Comparison of ENCODE assay signal across 17 cellular contexts in genomic region chr7:139694389-139694676, GRCh38.
DNase-seq lines count a peak whose midpoint lies in the region; ATAC-seq and TF ChIP-seq lines count a peak whose summit lies in the region.
"Had no signal": no experiment of that assay in that cellular context is flagged by ENCODE, and none has a peak within 500 bp of the region (broad histone marks: within the 10 kb centered on the region; RNA-seq: fewer than 3 reads in every experiment).

No MANE protein-coding gene starts in this region.

- no peak overlapping the region for H3K4me3 Mint-ChIP-seq in activated naive CD8-positive, alpha-beta T cell
- no peak overlapping the region for H3K4me3 Mint-ChIP-seq in activated naive CD8-positive, alpha-beta T cell treated with anti-CD3 and anti-CD28 coated beads, Interleukin-2, amount 50 U/mL, for 24 hours
- H3K4me3 Mint-ChIP-seq in T-helper 17 cell (no peak overlapping the region), mesothelial cell of epicardium (no peak overlapping the region)
- H3K4me3 Mint-ChIP-seq: CD8-positive, alpha-beta memory T cell had no signal

- H3K27ac Mint-ChIP-seq in activated naive CD8-positive, alpha-beta T cell, result peak overlapping the region; percentile 11
- H3K27ac Mint-ChIP-seq in activated naive CD8-positive, alpha-beta T cell treated with anti-CD3 and anti-CD28 coated beads, Interleukin-2, amount 50 U/mL, for 24 hours, result no peak overlapping the region
- peak overlapping the region; percentile 47 for H3K27ac Mint-ChIP-seq in T-helper 17 cell
- peak overlapping the region; percentile 3 for H3K27ac Mint-ChIP-seq in mesothelial cell of epicardium

- H3K9me3 Mint-ChIP-seq in activated naive CD8-positive, alpha-beta T cell (ENCODE audit: low read depth), result no peaks in the 10 kb centered on the region
- no peaks in the 10 kb centered on the region for H3K9me3 Mint-ChIP-seq in activated naive CD8-positive, alpha-beta T cell treated with anti-CD3 and anti-CD28 coated beads, Interleukin-2, amount 50 U/mL, for 24 hours
- no peaks in the 10 kb centered on the region for H3K9me3 Mint-ChIP-seq in mesothelial cell of epicardium
- H3K9me3 Mint-ChIP-seq: CD8-positive, alpha-beta memory T cell had no signal

- H3K27me3 Mint-ChIP-seq in activated naive CD8-positive, alpha-beta T cell, result no peaks in the 10 kb centered on the region
- H3K27me3 Mint-ChIP-seq in activated naive CD8-positive, alpha-beta T cell treated with anti-CD3 and anti-CD28 coated beads, Interleukin-2, amount 50 U/mL, for 24 hours, result no peaks in the 10 kb centered on the region
- H3K27me3 Mint-ChIP-seq in T-helper 17 cell (no peaks in the 10 kb centered on the region), mesothelial cell of epicardium (ENCODE audit: low read depth) (no peaks in the 10 kb centered on the region)
- H3K27me3 Mint-ChIP-seq: CD8-positive, alpha-beta memory T cell had no signal

- no peak for TF ChIP-seq CTCF in mesothelial cell of epicardium (IDR thresholded peaks at IDR 0.05; ENCODE audit: unreplicated experiment)

- H3K36me3 Mint-ChIP-seq in activated naive CD8-positive, alpha-beta T cell, result peaks cover 16% of the 10 kb centered on the region
- H3K36me3 Mint-ChIP-seq in activated naive CD8-positive, alpha-beta T cell treated with anti-CD3 and anti-CD28 coated beads, Interleukin-2, amount 50 U/mL, for 24 hours (ENCODE audit: low read depth), result peaks cover 19% of the 10 kb centered on the region
- peaks cover 14% of the 10 kb centered on the region for H3K36me3 Mint-ChIP-seq in T-helper 17 cell (ENCODE audit: low read depth)
- peaks cover 8% of the 10 kb centered on the region for H3K36me3 Mint-ChIP-seq in mesothelial cell of epicardium

- no peak for DNase-seq in activated naive CD8-positive, alpha-beta T cell treated with anti-CD3 and anti-CD28 coated beads, Interleukin-2, amount 50 U/mL, for 24 hours
- DNase-seq in T-helper 17 cell, result no peak
- DNase-seq in mesothelial cell of epicardium (ENCODE audit: low spot score in 2 of 2, unreplicated experiment in 2 of 2), result no peak
- DNase-seq in SKM-1 (lab: John Stamatoyannopoulos, UW; ENCODE audit: unreplicated experiment), result no peak
- no peak for DNase-seq in HPDE6-E6E7 (ENCODE audit: extremely low spot score)
- DNase-seq in SHP77 (lab: John Stamatoyannopoulos, UW), result no peak
- DNase-seq: CD8-positive, alpha-beta memory T cell; DMS 273 treated with DMSO at 0.1 percent for 48 hours; Kasumi-1; NCI-H2029; NCI-H2171 treated with DMSO at 0.1 percent for 48 hours; NCI-H510A; SJCRH30 had no signal

- H3K9me3 ChIP-seq in T-helper 17 cell (ENCODE audit: control insufficient read depth, low read length, poor library complexity, severe bottlenecking), result no peaks in the 10 kb centered on the region
- H3K9me3 ChIP-seq: HAP-1, Peyer's patch, SJCRH30 had no signal

- H3K4me1 Mint-ChIP-seq in activated naive CD8-positive, alpha-beta T cell (ENCODE audit: low read depth), result peaks cover 28% of the 10 kb centered on the region
- H3K4me1 Mint-ChIP-seq in activated naive CD8-positive, alpha-beta T cell treated with anti-CD3 and anti-CD28 coated beads, Interleukin-2, amount 50 U/mL, for 24 hours, result peaks cover 27% of the 10 kb centered on the region
- H3K4me1 Mint-ChIP-seq in T-helper 17 cell, result peaks cover 29% of the 10 kb centered on the region
- peaks cover 6% of the 10 kb centered on the region for H3K4me1 Mint-ChIP-seq in mesothelial cell of epicardium

- no peak for ATAC-seq in activated naive CD8-positive, alpha-beta T cell treated with anti-CD3 and anti-CD28 coated beads, Interleukin-2, amount 50 U/mL, for 24 hours
- ATAC-seq in T-helper 17 cell, result no peak
- ATAC-seq in GM19463 (IDR thresholded peaks at IDR 0.05; ENCODE audit: unreplicated experiment), result no peak
